9 cellular contexts compared by ENCODE assay signal in the genomic region with DNA sequence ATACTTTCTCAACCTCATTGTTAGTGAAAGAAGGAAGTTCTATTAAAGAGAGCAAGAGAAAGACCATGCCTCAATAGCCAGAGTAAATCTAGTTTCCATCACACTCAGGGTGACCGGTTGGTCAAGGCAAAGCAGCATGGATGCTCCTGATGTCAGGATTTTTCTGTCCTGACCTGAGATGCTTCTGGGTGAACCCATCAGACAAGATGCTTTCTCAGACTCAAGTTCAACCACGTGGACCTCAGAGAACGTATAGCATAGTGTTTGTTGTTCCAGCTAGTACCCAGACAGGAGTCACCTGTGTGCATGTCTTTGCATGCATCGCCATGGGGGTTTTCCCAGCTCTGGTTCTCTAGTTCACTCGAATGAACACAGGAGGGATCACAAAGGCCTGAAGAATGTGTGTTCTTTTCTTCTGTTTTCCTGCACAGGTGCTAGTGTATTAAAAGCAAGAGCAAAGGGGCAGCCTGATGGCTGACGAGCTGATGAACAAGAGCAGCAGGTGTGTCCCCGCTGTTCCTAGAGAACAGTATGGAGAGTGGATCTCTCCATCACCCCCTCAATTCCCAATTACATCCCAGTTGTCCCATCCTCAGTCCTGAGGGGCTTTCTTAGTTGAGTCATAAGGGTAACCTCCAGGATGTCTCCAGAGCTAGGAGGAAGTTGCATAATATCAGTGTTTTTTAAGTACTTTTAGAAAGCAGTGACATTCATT.
A peak's percentile ranks its signal among the peaks of the same experiment; 100 is the strongest.
DNase-seq lines count a peak whose midpoint lies in the region; ATAC-seq and TF ChIP-seq lines count a peak whose summit lies in the region.
"Had no signal": no experiment of that assay in that cellular context is flagged by ENCODE, and none has a peak within 500 bp of the region (broad histone marks: within the 10 kb centered on the region; RNA-seq: fewer than 3 reads in every experiment).

No MANE protein-coding gene starts in this region.

- ATAC-seq in GM21423 (IDR thresholded peaks at IDR 0.05; ENCODE audit: unreplicated experiment) (peak; percentile 65), HG03571 (IDR thresholded peaks at IDR 0.05; ENCODE audit: unreplicated experiment) (peak; percentile 57)
- ATAC-seq: right lobe of liver had no signal

- H3K27ac ChIP-seq in testis = no peak overlapping the region
- H3K27ac ChIP-seq: right lobe of liver had no signal

- TF ChIP-seq POLR2A in GM15510 (IDR thresholded peaks at IDR 0.05; ENCODE audit: borderline replicate concordance, extremely low read depth, insufficient read length) (peak; percentile 37), testis (IDR thresholded peaks at IDR 0.05) (no peak)

- peak; percentile 69 for DNase-seq in germinal center (ENCODE audit: low spot score)
- DNase-seq in testis = no peak
- no peak for DNase-seq in NCI-H510A (lab: John Stamatoyannopoulos, UW)
- no peak for DNase-seq in cerebellum (ENCODE audit: low spot score)
- DNase-seq in SK-N-DZ (ENCODE audit: low spot score) = no peak

- H3K4me3 ChIP-seq in testis = no peak overlapping the region
- H3K4me3 ChIP-seq: right lobe of liver had no signal

- H3K27me3 ChIP-seq in testis = no peaks in the 10 kb centered on the region
- H3K27me3 ChIP-seq: right lobe of liver had no signal

- H3K36me3 ChIP-seq in testis (ENCODE audit: low read depth, missing control alignments) = no peaks in the 10 kb centered on the region
- H3K36me3 ChIP-seq: right lobe of liver had no signal

- H3K9me3 ChIP-seq in testis = no peaks in the 10 kb centered on the region
- H3K9me3 ChIP-seq: right lobe of liver had no signal

- intact Hi-C loops in testis (cut with DNase I; ENCODE audit: low total_unique reads) = no loop called here

- no peak for TF ChIP-seq CTCF in testis (IDR thresholded peaks at IDR 0.05)

- peaks cover 14% of the 10 kb centered on the region for H3K4me1 ChIP-seq in testis

- whole genome bisulfite sequencing in testis, 2 donors = 82 to 93% methylated on average over 7 of the region's 7 CpGs
